Comparison of ENCODE assay signal across 1 cellular context in genomic region chr19:12847159-12848139, GRCh38.
TF ChIP-seq lines count a peak whose summit lies in the region.

No MANE protein-coding gene starts in this region.

TF ChIP-seq in HepG2, 621 proteins besides CTCF, POLR2A, EP300 and RAD21 (continues in another document):
- TF ChIP-seq ZNF253 (CRISPR knock-in tag; IDR thresholded peaks at IDR 0.05; ENCODE audit: borderline replicate concordance) = 0 out of 2 replicates have a peak, but pooled peaks have one; percentile 33
- peak; percentile 39; the same call in 1 of the 2 replicates for TF ChIP-seq ELF3 (CRISPR knock-in tag; IDR thresholded peaks at IDR 0.05)
- TF ChIP-seq HDAC1 (CRISPR knock-in tag; IDR thresholded peaks at IDR 0.05) = 0 out of 2 replicates have a peak, but pooled peaks have one; percentile 32
- no peak for TF ChIP-seq CEBPB (IDR thresholded peaks at IDR 0.05; ENCODE audit: borderline replicate concordance, low read depth, low read length)
- no peak for TF ChIP-seq ZUFSP (CRISPR knock-in tag; IDR thresholded peaks at IDR 0.05; ENCODE audit: borderline replicate concordance)
- TF ChIP-seq MEIS1 (CRISPR knock-in tag; IDR thresholded peaks at IDR 0.05; ENCODE audit: borderline replicate concordance) = peak; percentile 71; the same call in 1 of the 2 replicates
- TF ChIP-seq HNRNPLL (IDR thresholded peaks at IDR 0.05; ENCODE audit: low read depth, low read length, poor library complexity, severe bottlenecking) = peak; percentile 100
- TF ChIP-seq KLF6 (CRISPR knock-in tag; IDR thresholded peaks at IDR 0.05) = 0 out of 2 replicates have a peak, but pooled peaks have one; percentile 39
- TF ChIP-seq ZNF460 (CRISPR knock-in tag; IDR thresholded peaks at IDR 0.05; ENCODE audit: borderline replicate concordance) = no peak
- no peak for TF ChIP-seq STAT5B (CRISPR knock-in tag; IDR thresholded peaks at IDR 0.05)
- no peak for TF ChIP-seq POLR2G (IDR thresholded peaks at IDR 0.05; ENCODE audit: low read depth, low read length)
- peak; percentile 64; the same call in 1 of the 2 replicates for TF ChIP-seq ZNF772 (CRISPR knock-in tag; IDR thresholded peaks at IDR 0.05)
- TF ChIP-seq POLR2AphosphoS5 (IDR thresholded peaks at IDR 0.05; ENCODE audit: low read depth, low read length) = no peak
- TF ChIP-seq SSRP1 (CRISPR knock-in tag; IDR thresholded peaks at IDR 0.05) = no peak
- TF ChIP-seq SMC3 (IDR thresholded peaks at IDR 0.05; ENCODE audit: low read length) = peak; percentile 40; the same call in 1 of the 2 replicates
- 0 out of 2 replicates have a peak, but pooled peaks have one; percentile 14 for TF ChIP-seq ZNF501 (CRISPR knock-in tag; IDR thresholded peaks at IDR 0.05)
- 0 out of 2 replicates have a peak, but pooled peaks have one; percentile 14 for TF ChIP-seq GFI1 (CRISPR knock-in tag; IDR thresholded peaks at IDR 0.05; ENCODE audit: borderline replicate concordance)
- TF ChIP-seq KDM3A (CRISPR knock-in tag; IDR thresholded peaks at IDR 0.05; ENCODE audit: low read depth) = peak; percentile 86; the same call in 1 of the 2 replicates
- no peak for TF ChIP-seq FOXK2 (IDR thresholded peaks at IDR 0.05)
- peak; percentile 98 for TF ChIP-seq STAG1 (CRISPR knock-in tag; IDR thresholded peaks at IDR 0.05)
- TF ChIP-seq HOXA3 (CRISPR knock-in tag; IDR thresholded peaks at IDR 0.05) = peak; percentile 58; the same call in 1 of the 2 replicates
- TF ChIP-seq RBM39 (IDR thresholded peaks at IDR 0.05; ENCODE audit: low read depth, low read length, poor library complexity, severe bottlenecking) = no peak
- peak; percentile 77 for TF ChIP-seq ZNF687 (CRISPR knock-in tag; IDR thresholded peaks at IDR 0.05)
- no peak for TF ChIP-seq ZNF598 (CRISPR knock-in tag; IDR thresholded peaks at IDR 0.05; ENCODE audit: borderline replicate concordance)
- no peak for TF ChIP-seq SOX13 (IDR thresholded peaks at IDR 0.05)
- no peak for TF ChIP-seq SOX13 (CRISPR knock-in tag; conservative IDR thresholded peaks at IDR 0.05 in 1 of 2, IDR thresholded peaks at IDR 0.05 in 1 of 2)
- TF ChIP-seq ZNF282 (IDR thresholded peaks at IDR 0.05; ENCODE audit: partially characterized antibody) = no peak
- TF ChIP-seq ARNT2 (CRISPR knock-in tag; IDR thresholded peaks at IDR 0.05; ENCODE audit: low read depth) = peak; percentile 69; the same call in 1 of the 2 replicates
- TF ChIP-seq ZNF256 (CRISPR knock-in tag; conservative IDR thresholded peaks at IDR 0.05) = no peak
- TF ChIP-seq NR0B2 (CRISPR knock-in tag; IDR thresholded peaks at IDR 0.05) = peak; percentile 46; the same call in 1 of the 2 replicates
- TF ChIP-seq CBX5 (CRISPR knock-in tag; IDR thresholded peaks at IDR 0.05; ENCODE audit: borderline replicate concordance) = no peak
- TF ChIP-seq IRF2 (CRISPR knock-in tag; IDR thresholded peaks at IDR 0.05) = 0 out of 2 replicates have a peak, but pooled peaks have one; percentile 51
- 0 out of 2 replicates have a peak, but pooled peaks have one; percentile 39 for TF ChIP-seq ZNF616 (CRISPR knock-in tag; IDR thresholded peaks at IDR 0.05; ENCODE audit: low read depth)
- no peak for TF ChIP-seq ZNF569 (CRISPR knock-in tag; IDR thresholded peaks at IDR 0.05; ENCODE audit: borderline replicate concordance)
- no peak for TF ChIP-seq ZKSCAN1 (IDR thresholded peaks at IDR 0.05; ENCODE audit: low read length)
- TF ChIP-seq ATF7-NPFF (CRISPR knock-in tag; IDR thresholded peaks at IDR 0.05; ENCODE audit: low read depth) = 0 out of 2 replicates have a peak, but pooled peaks have one; percentile 28
- TF ChIP-seq KLF11 (CRISPR knock-in tag; IDR thresholded peaks at IDR 0.05) = no peak
- TF ChIP-seq MAZ (IDR thresholded peaks at IDR 0.05; ENCODE audit: borderline replicate concordance, low read depth, low read length) = peak; percentile 66; the same call in 1 of the 2 replicates
- TF ChIP-seq MAZ (CRISPR knock-in tag; IDR thresholded peaks at IDR 0.05; ENCODE audit: low read depth) = peak; percentile 87
- TF ChIP-seq SPEN (CRISPR knock-in tag; IDR thresholded peaks at IDR 0.05; ENCODE audit: low read depth) = peak; percentile 79
- no peak for TF ChIP-seq SP1 (IDR thresholded peaks at IDR 0.05)
- 0 out of 2 replicates have a peak, but pooled peaks have one; percentile 24 for TF ChIP-seq SP1 (CRISPR knock-in tag; IDR thresholded peaks at IDR 0.05)
- no peak for TF ChIP-seq ZNF704 (CRISPR knock-in tag; IDR thresholded peaks at IDR 0.05; ENCODE audit: borderline replicate concordance)
- 0 out of 2 replicates have a peak, but pooled peaks have one; percentile 22 for TF ChIP-seq ZNF468 (CRISPR knock-in tag; IDR thresholded peaks at IDR 0.05)
- peak; percentile 17; the same call in 1 of the 2 replicates for TF ChIP-seq MYC (CRISPR knock-in tag; IDR thresholded peaks at IDR 0.05; ENCODE audit: borderline replicate concordance)
- peak; percentile 20; the same call in 1 of the 2 replicates for TF ChIP-seq ZNF263 (CRISPR knock-in tag; IDR thresholded peaks at IDR 0.05)
- TF ChIP-seq ZNF556 (CRISPR knock-in tag; IDR thresholded peaks at IDR 0.05; ENCODE audit: borderline replicate concordance) = peak; percentile 55; the same call in 1 of the 2 replicates
- TF ChIP-seq HDAC2 (CRISPR knock-in tag; IDR thresholded peaks at IDR 0.05) = 0 out of 2 replicates have a peak, but pooled peaks have one; percentile 14
- peak; percentile 45; the same call in 1 of the 2 replicates for TF ChIP-seq RXRA (CRISPR knock-in tag; IDR thresholded peaks at IDR 0.05)
- 0 out of 2 replicates have a peak, but pooled peaks have one; percentile 64 for TF ChIP-seq AKAP8 (CRISPR knock-in tag; IDR thresholded peaks at IDR 0.05)
- 0 out of 2 replicates have a peak, but pooled peaks have one; percentile 50 for TF ChIP-seq EED (CRISPR knock-in tag; IDR thresholded peaks at IDR 0.05)
- TF ChIP-seq MTERF4 (CRISPR knock-in tag; IDR thresholded peaks at IDR 0.05) = 0 out of 2 replicates have a peak, but pooled peaks have one; percentile 39
- TF ChIP-seq KDM5A (IDR thresholded peaks at IDR 0.05; ENCODE audit: borderline replicate concordance, low read length) = no peak
- no peak for TF ChIP-seq ZNF512B (CRISPR knock-in tag; IDR thresholded peaks at IDR 0.05; ENCODE audit: borderline replicate concordance)
- TF ChIP-seq HNRNPH1 (optimal IDR thresholded peaks at IDR 0.05; ENCODE audit: low read depth, low read length) = no peak
- TF ChIP-seq ZNF792 (CRISPR knock-in tag; IDR thresholded peaks at IDR 0.05) = 0 out of 2 replicates have a peak, but pooled peaks have one; percentile 38
- TF ChIP-seq HIVEP1 (CRISPR knock-in tag; IDR thresholded peaks at IDR 0.05) = no peak
- no peak for TF ChIP-seq NFKBIZ (CRISPR knock-in tag; IDR thresholded peaks at IDR 0.05)
- TF ChIP-seq ZNF770 (CRISPR knock-in tag; IDR thresholded peaks at IDR 0.05) = no peak
- peak; percentile 68 for TF ChIP-seq THAP11 (CRISPR knock-in tag; IDR thresholded peaks at IDR 0.05)
- peak; percentile 52; the same call in 1 of the 2 replicates for TF ChIP-seq GATAD1 (CRISPR knock-in tag; IDR thresholded peaks at IDR 0.05)
- TF ChIP-seq JUN (CRISPR knock-in tag; IDR thresholded peaks at IDR 0.05) = 0 out of 2 replicates have a peak, but pooled peaks have one; percentile 36
